15 cellular contexts compared by ENCODE assay signal in genomic region chr19:50801107-50801506, GRCh38. TPM values are rescaled to one million over a fixed set of nuclear protein-coding genes. Genes with fewer than 3 reads are reported as not detected.
DNase-seq lines count a peak whose midpoint lies in the region; ATAC-seq and TF ChIP-seq lines count a peak whose summit lies in the region.
"Had no signal": no experiment of that assay in that cellular context is flagged by ENCODE, and none has a peak within 500 bp of the region (broad histone marks: within the 10 kb centered on the region; RNA-seq: fewer than 3 reads in every experiment).

No MANE protein-coding gene starts in this region.

- no peak overlapping the region for H3K27ac Mint-ChIP-seq in neural crest cell (ENCODE audit: unreplicated experiment)
- H3K27ac Mint-ChIP-seq: dendritic cell treated with granulocyte-macrophage colony-stimulating factor and Interleukin-4, amounts not matched to agents 40 ng/mL and 50 ng/mL, for 4 days had no signal

- peak overlapping the region; percentile 0 for H3K4me3 Mint-ChIP-seq in activated T-cell treated with anti-CD3 and anti-CD28 coated beads, Interleukin-2, amount 50 U/mL, for 4 hours
- H3K4me3 Mint-ChIP-seq in neural crest cell, result peak overlapping the region; percentile 84
- H3K4me3 Mint-ChIP-seq: dendritic cell treated with granulocyte-macrophage colony-stimulating factor and Interleukin-4, amounts not matched to agents 40 ng/mL and 50 ng/mL, for 4 days had no signal

- TF ChIP-seq CTCF in RWPE1 (conservative IDR thresholded peaks at IDR 0.05; ENCODE audit: low read depth), result no peak
- TF ChIP-seq CTCF in neural crest cell (conservative IDR thresholded peaks at IDR 0.05), result no peak

- H3K4me1 Mint-ChIP-seq in activated T-cell treated with anti-CD3 and anti-CD28 coated beads, Interleukin-2, amount 50 U/mL, for 4 hours (ENCODE audit: low read depth), result peaks cover 37% of the 10 kb centered on the region
- H3K4me1 Mint-ChIP-seq in neural crest cell, result peaks cover 45% of the 10 kb centered on the region

- no peaks in the 10 kb centered on the region for H3K27me3 Mint-ChIP-seq in activated T-cell treated with anti-CD3 and anti-CD28 coated beads, Interleukin-2, amount 50 U/mL, for 4 hours (ENCODE audit: low read depth)
- H3K27me3 Mint-ChIP-seq in neural crest cell (ENCODE audit: low read depth), result peaks cover 10% of the 10 kb centered on the region
- H3K27me3 Mint-ChIP-seq: dendritic cell treated with granulocyte-macrophage colony-stimulating factor and Interleukin-4, amounts not matched to agents 40 ng/mL and 50 ng/mL, for 4 days had no signal

- no peak for DNase-seq in activated T-cell treated with anti-CD3 and anti-CD28 coated beads, Interleukin-2, amount 50 U/mL, for 4 hours
- DNase-seq in activated T-cell treated with anti-CD3 and anti-CD28 coated beads, Interleukin-2, amount 50 U/mL, for 48 hours, result no peak
- DNase-seq in RWPE1 (ENCODE audit: low spot score) (no peak), neural crest cell (ENCODE audit: low read depth, low spot score) (no peak), germinal center (ENCODE audit: low spot score) (no peak), T-helper 9 cell (no peak)
- DNase-seq: activated CD4-positive, alpha-beta T cell treated with anti-CD3 and anti-CD28 coated beads, Interleukin-2, amount 50 U/mL, for 4 hours; amniotic stem cell; NCI-H1092; NCI-H345; OCI-M1; retina; stimulated activated CD4-positive, alpha-beta T cell treated with anti-CD3 and anti-CD28 coated beads, Interleukin-2, amount 100 ng/mL, for 48 hours; stimulated activated naive CD4-positive, alpha-beta T cell had no signal

- CTCF ChIA-PET in RWPE1 (lab: Yijun Ruan, JAX), result interaction anchor here (0.6 to 1.0 kb wide), 3 partner anchors 97 to 209 kb away, joined by 3 to 7 read pairs (median 3); no protein-coding TSS in a partner anchor

- ATAC-seq in activated T-cell treated with anti-CD3 and anti-CD28 coated beads, Interleukin-2, amount 50 U/mL, for 4 hours, result no peak

- peaks cover 35% of the 10 kb centered on the region for H3K36me3 Mint-ChIP-seq in activated T-cell treated with anti-CD3 and anti-CD28 coated beads, Interleukin-2, amount 50 U/mL, for 4 hours (ENCODE audit: insufficient read depth)
- H3K36me3 Mint-ChIP-seq in neural crest cell (ENCODE audit: low read depth), result peaks cover 32% of the 10 kb centered on the region

- peak overlapping the region; percentile 60 for H3K27ac ChIP-seq in RWPE1

- POLR2A ChIA-PET in RWPE1 (lab: Yijun Ruan, JAX; ENCODE audit: low non-redundant PET), result no interaction called here

- no peaks in the 10 kb centered on the region for H3K9me3 Mint-ChIP-seq in activated T-cell treated with anti-CD3 and anti-CD28 coated beads, Interleukin-2, amount 50 U/mL, for 4 hours
- no peaks in the 10 kb centered on the region for H3K9me3 Mint-ChIP-seq in neural crest cell
- H3K9me3 Mint-ChIP-seq: dendritic cell treated with granulocyte-macrophage colony-stimulating factor and Interleukin-4, amounts not matched to agents 40 ng/mL and 50 ng/mL, for 4 days had no signal

RNA-seq across cellular contexts. Expression of gene ACP4, which starts 10.9 kb away (rescaled TPM):
- not detected for total RNA-seq in activated T-cell treated with anti-CD3 and anti-CD28 coated beads, Interleukin-2, amount 50 U/mL, for 4 hours
- total RNA-seq in neural crest cell, result not detected in 2 replicates

RNA-seq across cellular contexts. Expression of gene KLK1, which starts 22.5 kb away (rescaled TPM):
- 1 to 10 TPM in 1 of 3 donors, under 1 TPM in 2; 0.58 to 1.1 (median 0.71) TPM for total RNA-seq in activated T-cell treated with anti-CD3 and anti-CD28 coated beads, Interleukin-2, amount 50 U/mL, for 4 hours
- total RNA-seq in neural crest cell, result 0.44 TPM in 1 of 2 replicates, not detected in the other

RNA-seq across cellular contexts. Expression of gene GPR32, which starts 30.8 kb away (rescaled TPM):
- total RNA-seq in activated T-cell treated with anti-CD3 and anti-CD28 coated beads, Interleukin-2, amount 50 U/mL, for 4 hours, result not detected
- total RNA-seq in neural crest cell, result not detected in 2 replicates

RNA-seq across cellular contexts. Expression of gene KLK15, which starts 32.3 kb away (rescaled TPM):
- not detected for total RNA-seq in activated T-cell treated with anti-CD3 and anti-CD28 coated beads, Interleukin-2, amount 50 U/mL, for 4 hours
- not detected in 2 replicates for total RNA-seq in neural crest cell

RNA-seq across cellular contexts. Expression of gene KLK3, which starts 53.6 kb away (rescaled TPM):
- total RNA-seq in activated T-cell treated with anti-CD3 and anti-CD28 coated beads, Interleukin-2, amount 50 U/mL, for 4 hours, result not detected
- total RNA-seq in neural crest cell, result not detected in 2 replicates
